8 cellular contexts compared by ENCODE assay signal in the genomic region with DNA sequence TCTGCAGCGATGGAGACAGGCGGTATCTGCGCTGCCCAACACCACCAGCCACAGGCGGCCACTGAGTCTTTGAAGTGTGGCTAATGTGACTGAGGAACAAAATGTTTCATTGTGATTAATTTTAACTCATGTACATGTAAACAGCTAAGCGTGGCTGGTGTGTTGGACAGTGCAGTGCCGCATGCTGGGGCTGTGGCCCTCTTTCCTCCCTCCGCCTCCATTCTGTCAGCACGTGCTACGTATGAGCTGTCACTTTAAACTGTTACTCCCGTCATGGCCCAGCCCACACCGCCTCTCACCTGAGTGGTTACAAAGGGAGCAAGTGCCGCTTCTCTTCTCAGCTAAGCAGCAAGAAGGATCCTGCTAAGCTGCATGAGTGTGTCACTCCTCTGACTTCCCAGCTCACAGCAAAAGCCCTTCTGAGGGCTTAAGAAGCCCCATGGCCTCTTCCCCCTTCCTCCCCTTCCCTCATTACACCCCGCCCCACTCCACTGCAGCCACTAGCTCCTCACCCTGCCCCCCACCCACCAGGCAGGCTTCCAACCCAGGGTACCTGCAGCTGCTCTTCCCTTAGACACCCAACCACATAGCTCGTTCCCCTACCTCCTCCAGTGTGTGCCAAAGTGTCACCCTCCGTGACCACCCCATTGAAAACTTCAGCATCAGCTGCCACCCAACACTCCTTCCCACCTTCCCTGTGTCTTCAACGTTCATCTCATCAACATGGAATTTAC. TPM values are rescaled to one million over a fixed set of nuclear protein-coding genes. Genes with fewer than 3 reads are reported as not detected.
DNase-seq lines count a peak whose midpoint lies in the region; ATAC-seq, FAIRE-seq and TF ChIP-seq lines count a peak whose summit lies in the region.

No MANE protein-coding gene starts in this region.

- H3K36me3 ChIP-seq in breast epithelium (no peaks in the 10 kb centered on the region), mesenchymal stem cell (ENCODE audit: control insufficient read depth in 1 of 2, insufficient read depth in 2 of 2, low read depth in 1 of 2, low read length in 2 of 2) (no peaks in the 10 kb centered on the region)

- peaks cover 21 to 25% of the 10 kb centered on the region in 2 experiments for H3K4me1 Mint-ChIP-seq in H9

- no peak overlapping the region for H4K91ac ChIP-seq in H9 (ENCODE audit: insufficient read length, low read depth, low read length)
- H4K91ac ChIP-seq in mesenchymal stem cell (ENCODE audit: low read length), result no peak overlapping the region

- H3K79me2 ChIP-seq in H9 (ENCODE audit: insufficient read depth, low read length), result no peaks in the 10 kb centered on the region

- no peak overlapping the region for H2BK15ac ChIP-seq in H9 (ENCODE audit: low read depth, low read length)
- H2BK15ac ChIP-seq in mesenchymal stem cell (ENCODE audit: low read depth, poor library complexity, severe bottlenecking), result no peak overlapping the region

- H3K27me3 Mint-ChIP-seq in H9 (ENCODE audit: low read depth), result peaks cover 2% of the 10 kb centered on the region; the same call in 1 of the 2 replicates

- no peak overlapping the region for H3K14ac ChIP-seq in H9 (ENCODE audit: insufficient read depth, low read length)
- no peak overlapping the region for H3K14ac ChIP-seq in mesenchymal stem cell (ENCODE audit: low read length in 2 of 2)

- intact Hi-C loops in breast epithelium (cut with DNase I; ENCODE audit: low total_unique reads), result no loop called here

- H2BK12ac ChIP-seq in H9 (ENCODE audit: insufficient read length, low read depth, low read length), result no peak overlapping the region
- no peak overlapping the region for H2BK12ac ChIP-seq in mesenchymal stem cell (ENCODE audit: low read length in 2 of 2)

- no peak overlapping the region for H2BK20ac ChIP-seq in H9 (ENCODE audit: low read depth, low read length, poor library complexity, severe bottlenecking)

- no peak overlapping the region for H3K56ac ChIP-seq in H9 (ENCODE audit: insufficient read length, low read depth, low read length)

- H4K8ac ChIP-seq in H9 (replicated peaks; ENCODE audit: insufficient read length, low read depth, low read length) (no peak overlapping the region), mesenchymal stem cell (ENCODE audit: low read length) (no peak overlapping the region)

- no peaks in the 10 kb centered on the region for H3K9me3 Mint-ChIP-seq in H9

- H3K36me3 Mint-ChIP-seq in H9 (ENCODE audit: insufficient read depth in 1 of 3, low read depth in 3 of 3), result no peaks in the 10 kb centered on the region

- H3K4me3 ChIP-seq in breast epithelium (peak overlapping the region in 2 of 3 donors; percentile 36 to 46), mesenchymal stem cell (ENCODE audit: insufficient read depth in 1 of 2, low read depth in 1 of 2, low read length in 2 of 2) (peak overlapping the region in 1 of 2 experiments; percentile 71)

- H2AFZ ChIP-seq in H9 (ENCODE audit: low read length), result no peak overlapping the region
- H2AFZ ChIP-seq in mesenchymal stem cell (ENCODE audit: low read depth, low read length), result no peak overlapping the region

- TF ChIP-seq POLR2A in breast epithelium (IDR thresholded peaks at IDR 0.05) (no peak), GM12892 (IDR thresholded peaks at IDR 0.05; ENCODE audit: low read depth, low read length) (no peak)

- no peaks in the 10 kb centered on the region for H4K20me1 ChIP-seq in H9 (ENCODE audit: control insufficient read depth, insufficient read depth, insufficient read length)

- H3K4me2 ChIP-seq in H9 (ENCODE audit: insufficient read depth, insufficient read length, low read length) (no peak overlapping the region), mesenchymal stem cell (ENCODE audit: low read length, poor library complexity, severe bottlenecking) (no peak overlapping the region)

- H3K27me3 ChIP-seq in H9 (ENCODE audit: insufficient read depth, low read length) (no peaks in the 10 kb centered on the region), breast epithelium (no peaks in the 10 kb centered on the region), mesenchymal stem cell (ENCODE audit: control insufficient read depth in 1 of 2, insufficient read depth in 1 of 2, low read length in 2 of 2) (peaks cover 0 to 31% of the 10 kb centered on the region in 2 experiments)

- H3K9ac ChIP-seq in H9 (ENCODE audit: extremely low read depth, insufficient read length, low read length) (no peak overlapping the region), mesenchymal stem cell (ENCODE audit: low read length) (peak overlapping the region; percentile 78)

- H3K4me1 ChIP-seq in H9 (ENCODE audit: insufficient read depth, low read length), result no peaks in the 10 kb centered on the region
- H3K4me1 ChIP-seq in breast epithelium, result no peaks in the 10 kb centered on the region
- peaks cover 9% of the 10 kb centered on the region for H3K4me1 ChIP-seq in mesenchymal stem cell (ENCODE audit: control insufficient read depth, insufficient read depth, low read depth, low read length)

- H3K9me3 ChIP-seq in H9 (ENCODE audit: control insufficient read depth, low read depth, low read length), result no peaks in the 10 kb centered on the region
- no peaks in the 10 kb centered on the region for H3K9me3 ChIP-seq in breast epithelium
- no peaks in the 10 kb centered on the region for H3K9me3 ChIP-seq in mesenchymal stem cell (ENCODE audit: control insufficient read depth, low read length)

- no CpG with 5 or more reads among the region's 16 CpGs for WGBS in H9 (ENCODE audit: extremely low coverage, insufficient read length, low lambda C conversion rate)
- WGBS in mesenchymal stem cell, result 58% methylated on average over 16 of the region's 16 CpGs

- no peak for DNase-seq in H9
- peak; percentile 37 to 43 (median 39) for DNase-seq in activated CD4-positive, CD25-positive, alpha-beta regulatory T cell (lab: John Stamatoyannopoulos, UW)
- DNase-seq in breast epithelium (ENCODE audit: low spot score in 2 of 2), result peak in 1 of 2 donors; percentile 38
- no peak for DNase-seq in mesenchymal stem cell
- peak; percentile 78 for DNase-seq in stimulated activated CD8-positive, alpha-beta memory T cell treated with anti-CD3 and anti-CD28 coated beads, Interleukin-4, amount 100 ng/mL, for 48 hours
- DNase-seq in HTR-8/SVneo (ENCODE audit: insufficient read length, low spot score), result no peak
- no peak for DNase-seq in GM12892 (ENCODE audit: insufficient read length)

- H2BK5ac ChIP-seq in H9 (ENCODE audit: insufficient read length, low read length), result no peak overlapping the region
- no peak overlapping the region for H2BK5ac ChIP-seq in mesenchymal stem cell (ENCODE audit: low read depth, low read length, poor library complexity, severe bottlenecking)

- H3T11ph ChIP-seq in H9 (ENCODE audit: low read length), result no peak overlapping the region

- TF ChIP-seq CTCF in H9 (conservative IDR thresholded peaks at IDR 0.05) (no peak), breast epithelium (IDR thresholded peaks at IDR 0.05) (no peak)

- no peak overlapping the region for H3K4me3 Mint-ChIP-seq in H9

- H3K23ac ChIP-seq in H9 (ENCODE audit: insufficient read length, low read depth, low read length), result no peak overlapping the region
- H3K23ac ChIP-seq in mesenchymal stem cell (ENCODE audit: low read length in 2 of 2), result no peak overlapping the region

- no peak overlapping the region for H4K5ac ChIP-seq in H9 (ENCODE audit: insufficient read length, low read depth, low read length)

- FAIRE-seq in HTR-8/SVneo (lab: Jason Lieb, UNC), result no peak
- FAIRE-seq in GM12892 (lab: Jason Lieb, UNC), result no peak

- no peak overlapping the region for H2BK120ac ChIP-seq in H9 (ENCODE audit: low read depth, low read length, poor library complexity, severe bottlenecking)
- H2BK120ac ChIP-seq in mesenchymal stem cell (ENCODE audit: low read depth, low read length), result no peak overlapping the region

- H2AK5ac ChIP-seq in H9 (ENCODE audit: insufficient read length, low read length), result no peak overlapping the region
- H2AK5ac ChIP-seq in mesenchymal stem cell (ENCODE audit: low read length, severe bottlenecking), result no peak overlapping the region

- H3K27ac Mint-ChIP-seq in H9, result peak overlapping the region in 2 of 3 experiments; percentile 64 to 68; a peak in 4 of 7 replicates

- no peaks in the 10 kb centered on the region for H3K23me2 ChIP-seq in H9 (ENCODE audit: insufficient read length, low read depth, low read length, poor library complexity, severe bottlenecking)

- H3K4ac ChIP-seq in H9 (ENCODE audit: low read depth, low read length) (no peak overlapping the region), mesenchymal stem cell (ENCODE audit: low read depth in 1 of 2, low read length in 2 of 2) (no peak overlapping the region)

- H3K27ac ChIP-seq in H9 (ENCODE audit: insufficient read length, low read depth, low read length) (no peak overlapping the region), breast epithelium (peak overlapping the region in 1 of 2 donors; percentile 1), mesenchymal stem cell (ENCODE audit: low read length, poor library complexity, severe bottlenecking) (no peak overlapping the region)

- H3K18ac ChIP-seq in H9 (ENCODE audit: insufficient read length, low read depth, low read length), result no peak overlapping the region
- H3K18ac ChIP-seq in mesenchymal stem cell (ENCODE audit: low read depth in 1 of 2, low read length in 2 of 2), result no peak overlapping the region

- no peak for ATAC-seq in GM21423 (IDR thresholded peaks at IDR 0.05; ENCODE audit: unreplicated experiment)

- H3K79me1 ChIP-seq in H9 (ENCODE audit: insufficient read depth, low read depth, low read length, poor library complexity, severe bottlenecking) (no peaks in the 10 kb centered on the region), mesenchymal stem cell (replicated peaks; ENCODE audit: low read length, poor library complexity, severe bottlenecking) (no peaks in the 10 kb centered on the region)

RNA-seq across cellular contexts. Expression of a gene that starts 15.0 kb away (rescaled TPM):
- total RNA-seq in H9 (2021) (26.6 and 26.7 TPM in 2 replicates), breast epithelium (under 1 TPM; 0.29 to 0.48 (median 0.33) TPM)
- 1.4 TPM for polyA plus RNA-seq in mesenchymal stem cell (2013, experiment 1 of 2)
- polyA plus RNA-seq in mesenchymal stem cell (2013, experiment 2 of 2), result 1.4 TPM
- polyA plus RNA-seq in GM12892 (2012; ENCODE audit: missing spikeins), result 4.7 TPM

RNA-seq across cellular contexts. Expression of a gene that starts 42.8 kb away (rescaled TPM):
- total RNA-seq in H9 (2021), result 4.2 and 4.7 TPM in 2 replicates
- 1 to 10 TPM in 1 of 3 donors, under 1 TPM in 2; 0.29 to 2.0 (median 0.32) TPM for total RNA-seq in breast epithelium
- polyA plus RNA-seq in mesenchymal stem cell (2013, experiment 1 of 2), result 0.35 TPM
- 0.30 TPM for polyA plus RNA-seq in mesenchymal stem cell (2013, experiment 2 of 2)
- 13.9 TPM for polyA plus RNA-seq in GM12892 (2012; ENCODE audit: missing spikeins)

Comparison
In these comparisons a context has a peak if more than half of its experiments do, and no peak if none do; other contexts are left out.
1. DNase-seq: peak in activated CD4-positive, CD25-positive, alpha-beta regulatory T cell (4 of 4) and stimulated activated CD8-positive, alpha-beta memory T cell treated with anti-CD3 and anti-CD28 coated beads, Interleukin-4, amount 100 ng/mL, for 48 hours (single experiment); none in H9 (single experiment), mesenchymal stem cell (single experiment), HTR-8/SVneo (single experiment) and GM12892 (single experiment).
2. RNA of a gene that starts 15.0 kb away (total RNA-seq): 26.6 to 26.7 TPM in H9; 0.29 to 0.48 TPM in breast epithelium; every median in the first group is over 10 times any median in the second.